ENCODE assay signal across 25 cellular contexts in genomic region chr5:54361683-54362411, GRCh38. TPM values are rescaled to one million over a fixed set of nuclear protein-coding genes. Genes with fewer than 3 reads are reported as not detected.
A peak's percentile ranks its signal among the peaks of the same experiment; 100 is the strongest.
DNase-seq lines count a peak whose midpoint lies in the region; ATAC-seq, FAIRE-seq and TF ChIP-seq lines count a peak whose summit lies in the region.
"Had no signal": no experiment of that assay in that cellular context is flagged by ENCODE, and none has a peak within 500 bp of the region (broad histone marks: within the 10 kb centered on the region; RNA-seq: fewer than 3 reads in every experiment).

No MANE protein-coding gene starts in this region.

- no peak for TF ChIP-seq RAD21 in A549 (conservative IDR thresholded peaks at IDR 0.05 in 1 of 2, IDR thresholded peaks at IDR 0.05 in 1 of 2)

- POLR2A ChIA-PET in A549 (lab: Yijun Ruan, JAX) = no interaction called here

- H3K4me2 ChIP-seq in A549 = 0 out of 3 replicates have a peak overlapping the region, but pooled peaks have one; percentile 14

- 35% methylated on average over 6 of the region's 6 CpGs for WGBS in A549 (ENCODE audit: missing lambda C conversion rate)

- no peak for TF ChIP-seq EP300 in A549 (IDR thresholded peaks at IDR 0.05)

- no peak for TF ChIP-seq POLR2A in A549 (IDR thresholded peaks at IDR 0.05; ENCODE audit: low read length)

- CTCF ChIA-PET in A549 (lab: Yijun Ruan, JAX) = no interaction called here

- H3K36me3 ChIP-seq in MG63 (no peaks in the 10 kb centered on the region), mucosa of descending colon (ENCODE audit: low read depth) (no peaks in the 10 kb centered on the region)
- H3K36me3 ChIP-seq: lower lobe of right lung had no signal

- no peak for FAIRE-seq in A549 (lab: Jason Lieb, UNC)
- FAIRE-seq: colon had no signal

- TF ChIP-seq CTCF in A549 (IDR thresholded peaks at IDR 0.05) (no peak), mucosa of descending colon (IDR thresholded peaks at IDR 0.05) (no peak)

- DNase-seq in A549 (ENCODE audit: low read depth in 1 of 2, low spot score in 1 of 2) (no peak), MG63 (peak; percentile 59), left cardiac atrium (peak; percentile 52), mucosa of descending colon (peak in 2 of 3 donors; percentile 19 to 34), NK-92 (lab: John Stamatoyannopoulos, UW; ENCODE audit: unreplicated experiment) (no peak), HPDE6-E6E7 (ENCODE audit: extremely low spot score) (no peak)
- no peak for DNase-seq in activated CD4-positive, alpha-beta T cell treated with anti-CD3 and anti-CD28 coated beads, Interleukin-2, amount 50 U/mL, for 48 hours
- DNase-seq: ACHN; activated B cell treated with CpG ODN at 0.5 μM for 24 hours; activated CD4-positive, alpha-beta memory T cell treated with anti-CD3 and anti-CD28 coated beads, Interleukin-2, amount 10 ng/mL, durations not matched to agents 7 days and 5 days; activated gamma-delta T cell; activated naive CD8-positive, alpha-beta T cell treated with anti-CD3 and anti-CD28 coated beads, Interleukin-2, amount 50 U/mL, for 24 hours; C1 segment of cervical spinal cord; Calu3; H7; KBM-7; lower lobe of right lung; NCI-H1694 treated with DMSO at 0.1 percent for 48 hours; NCI-H69; retina; stimulated activated CD4-positive, alpha-beta T cell treated with anti-CD3 and anti-CD28 coated beads, Interleukin-12 subunit alpha, Interleukin-12 subunit beta, amount 100 ng/mL, for 4 hours; T-helper 9 cell; trophoblast cell had no signal

- no peak for ATAC-seq in A549
- ATAC-seq in left cardiac atrium = peak; percentile 62 to 86
- peak; percentile 38 for ATAC-seq in mucosa of descending colon
- no peak for ATAC-seq in HG03354 (IDR thresholded peaks at IDR 0.05; ENCODE audit: poor library complexity, severe bottlenecking, unreplicated experiment)
- ATAC-seq: activated naive CD8-positive, alpha-beta T cell treated with anti-CD3 and anti-CD28 coated beads, Interleukin-2, amount 50 U/mL, for 24 hours; lower lobe of right lung had no signal

- no peak overlapping the region for H3K27ac ChIP-seq in A549
- H3K27ac ChIP-seq: lower lobe of right lung had no signal

- intact Hi-C loops in left cardiac atrium (cut with DNase I) (no loop called here), mucosa of descending colon (cut with DNase I, micrococcal nuclease) (no loop called here)

- peaks cover 28% of the 10 kb centered on the region; the same call in 2 of the 3 replicates for H3K4me1 ChIP-seq in A549
- peaks cover 8% of the 10 kb centered on the region for H3K4me1 ChIP-seq in mucosa of descending colon (ENCODE audit: low read depth)
- H3K4me1 ChIP-seq: lower lobe of right lung had no signal

- H3K9me3 ChIP-seq in A549 = no peaks in the 10 kb centered on the region
- no peaks in the 10 kb centered on the region for H3K9me3 ChIP-seq in MG63
- no peaks in the 10 kb centered on the region for H3K9me3 ChIP-seq in mucosa of descending colon
- H3K9me3 ChIP-seq: lower lobe of right lung had no signal

- H3K4me3 ChIP-seq in A549 (no peak overlapping the region), MG63 (no peak overlapping the region), mucosa of descending colon (no peak overlapping the region)
- H3K4me3 ChIP-seq: lower lobe of right lung had no signal

- no peaks in the 10 kb centered on the region for H3K27me3 ChIP-seq in MG63

TF ChIP-seq in A549, 52 proteins besides CTCF, POLR2A, EP300 and RAD21:
- TF ChIP-seq MYC (IDR thresholded peaks at IDR 0.05; ENCODE audit: borderline replicate concordance, low read length) = no peak
- TF ChIP-seq HOXB13 (CRISPR knock-in tag; IDR thresholded peaks at IDR 0.05; ENCODE audit: low read depth) = no peak
- TF ChIP-seq ZC3H11A (IDR thresholded peaks at IDR 0.05) = no peak
- TF ChIP-seq KDM5A (IDR thresholded peaks at IDR 0.05) = no peak
- TF ChIP-seq HEYL (CRISPR knock-in tag; IDR thresholded peaks at IDR 0.05) = no peak
- TF ChIP-seq KDM1A (IDR thresholded peaks at IDR 0.05; ENCODE audit: low read depth) = no peak
- no peak for TF ChIP-seq ZFP36 (IDR thresholded peaks at IDR 0.05; ENCODE audit: borderline replicate concordance, partially characterized antibody)
- TF ChIP-seq PBX3 (IDR thresholded peaks at IDR 0.05) = no peak
- TF ChIP-seq EHMT2 (IDR thresholded peaks at IDR 0.05; ENCODE audit: low read depth) = no peak
- no peak for TF ChIP-seq NR3C1 (IDR thresholded peaks at IDR 0.05)
- no peak for TF ChIP-seq CHD2 (IDR thresholded peaks at IDR 0.05; ENCODE audit: low read length, partially characterized antibody)
- TF ChIP-seq HOXB5 (CRISPR knock-in tag; IDR thresholded peaks at IDR 0.05) = no peak
- no peak for TF ChIP-seq ATOH8 (CRISPR knock-in tag; IDR thresholded peaks at IDR 0.05; ENCODE audit: low read depth)
- no peak for TF ChIP-seq RARB (CRISPR knock-in tag; IDR thresholded peaks at IDR 0.05)
- TF ChIP-seq CHD4 (IDR thresholded peaks at IDR 0.05; ENCODE audit: borderline replicate concordance) = no peak
- TF ChIP-seq JUN (IDR thresholded peaks at IDR 0.05) = no peak
- TF ChIP-seq E2F6 (IDR thresholded peaks at IDR 0.05; ENCODE audit: borderline replicate concordance, low read depth) = no peak
- no peak for TF ChIP-seq SREBF2 (IDR thresholded peaks at IDR 0.05)
- no peak for TF ChIP-seq FOSL2 (IDR thresholded peaks at IDR 0.05)
- TF ChIP-seq FOSL2 (CRISPR knock-in tag; IDR thresholded peaks at IDR 0.05) = no peak
TF ChIP-seq in A549: peak in this region for 0.

RNA-seq across cellular contexts. Expression of gene ARL15, which starts 51.5 kb away (rescaled TPM):
- 11.8 and 15.9 TPM in 2 replicates for polyA plus RNA-seq in A549 (2011; rRNA removed)
- polyA plus RNA-seq in A549 (2012; cell fraction: cytosol; rRNA removed) = 2.8 and 4.5 TPM in 2 replicates
- polyA plus RNA-seq in A549 (2012; cell fraction: nucleus; rRNA removed) = 2.6 and 4.6 TPM in 2 replicates
- 8.6 to 12.1 TPM (median 10.8 TPM) in 3 replicates for polyA plus RNA-seq in A549 (2017; fragmentation: RNase III; extraction: RNeasy Plus Mini Kit Qiagen cat#74134 plus additional on column Dnase treatment)
- 31.8 and 34.6 TPM in 2 replicates for polyA minus RNA-seq in A549 (2011; rRNA and poly(A)+ RNA removed)
- 2.2 and 5.8 TPM in 2 replicates for total RNA-seq in MG63 (2014; rRNA removed; shearing (Covaris generic); ENCODE audit: low replicate concordance)
- total RNA-seq in left cardiac atrium = 10 to 100 TPM; 19.0 to 22.7 TPM
- 10 to 100 TPM; 21.2 to 34.8 (median 30.1) TPM for total RNA-seq in mucosa of descending colon

Comparison
In these comparisons a context has a peak if more than half of its experiments do, and no peak if none do; other contexts are left out.
1. ATAC-seq: peak in left cardiac atrium (2 of 2) and mucosa of descending colon (single experiment); none in A549 (0 of 2) and HG03354 (single experiment).
2. DNase-seq: peak in MG63 (single experiment), left cardiac atrium (single experiment) and mucosa of descending colon (2 of 3); none in A549 (0 of 2), NK-92 (single experiment), HPDE6-E6E7 (single experiment) and activated CD4-positive, alpha-beta T cell treated with anti-CD3 and anti-CD28 coated beads, Interleukin-2, amount 50 U/mL, for 48 hours (0 of 2).